ENCODE assay signal across 1 cellular context in the genomic region with DNA sequence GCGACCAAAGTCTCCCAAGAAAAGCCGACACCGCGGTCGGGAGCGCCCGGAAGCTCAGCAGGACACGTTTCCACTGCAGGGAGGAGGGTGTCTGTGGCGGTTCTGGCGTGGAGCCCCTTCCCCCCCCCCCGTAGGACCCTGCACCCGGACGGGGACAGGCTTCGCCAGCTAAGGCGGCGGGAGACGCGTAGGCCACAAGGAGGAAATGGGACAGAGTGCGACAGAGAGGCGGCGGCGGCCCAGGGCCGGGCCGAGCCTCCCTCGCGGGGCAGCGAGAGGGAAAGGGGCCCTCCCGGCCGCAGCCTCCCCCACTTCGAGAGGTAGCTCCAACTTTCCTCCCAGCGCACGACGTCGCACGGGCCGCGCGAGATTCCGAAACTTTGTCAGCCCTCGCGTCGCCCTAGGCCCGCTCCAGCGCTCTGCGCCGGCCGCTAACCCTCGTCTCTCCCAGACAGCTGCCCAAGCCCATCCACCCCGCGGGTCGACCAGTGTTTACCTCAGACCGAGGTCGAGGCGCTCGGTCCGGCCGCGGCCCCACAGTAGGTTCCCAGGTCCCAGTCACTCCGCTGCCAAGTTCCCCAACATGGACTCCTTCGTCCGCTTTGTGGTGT.
TF ChIP-seq lines count a peak whose summit lies in the region.

No MANE protein-coding gene starts in this region.

TF ChIP-seq in SK-N-SH, 30 proteins besides CTCF, POLR2A, EP300 and RAD21 (continued from another document):
- TF ChIP-seq, protein P1, sequence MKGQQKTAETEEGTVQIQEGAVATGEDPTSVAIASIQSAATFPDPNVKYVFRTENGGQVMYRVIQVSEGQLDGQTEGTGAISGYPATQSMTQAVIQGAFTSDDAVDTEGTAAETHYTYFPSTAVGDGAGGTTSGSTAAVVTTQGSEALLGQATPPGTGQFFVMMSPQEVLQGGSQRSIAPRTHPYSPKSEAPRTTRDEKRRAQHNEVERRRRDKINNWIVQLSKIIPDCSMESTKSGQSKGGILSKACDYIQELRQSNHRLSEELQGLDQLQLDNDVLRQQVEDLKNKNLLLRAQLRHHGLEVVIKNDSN (IDR thresholded peaks at IDR 0.05; ENCODE audit: borderline replicate concordance, low read depth): no peak; the same call in 1 of the 2 replicates
- TF ChIP-seq, protein P2, sequence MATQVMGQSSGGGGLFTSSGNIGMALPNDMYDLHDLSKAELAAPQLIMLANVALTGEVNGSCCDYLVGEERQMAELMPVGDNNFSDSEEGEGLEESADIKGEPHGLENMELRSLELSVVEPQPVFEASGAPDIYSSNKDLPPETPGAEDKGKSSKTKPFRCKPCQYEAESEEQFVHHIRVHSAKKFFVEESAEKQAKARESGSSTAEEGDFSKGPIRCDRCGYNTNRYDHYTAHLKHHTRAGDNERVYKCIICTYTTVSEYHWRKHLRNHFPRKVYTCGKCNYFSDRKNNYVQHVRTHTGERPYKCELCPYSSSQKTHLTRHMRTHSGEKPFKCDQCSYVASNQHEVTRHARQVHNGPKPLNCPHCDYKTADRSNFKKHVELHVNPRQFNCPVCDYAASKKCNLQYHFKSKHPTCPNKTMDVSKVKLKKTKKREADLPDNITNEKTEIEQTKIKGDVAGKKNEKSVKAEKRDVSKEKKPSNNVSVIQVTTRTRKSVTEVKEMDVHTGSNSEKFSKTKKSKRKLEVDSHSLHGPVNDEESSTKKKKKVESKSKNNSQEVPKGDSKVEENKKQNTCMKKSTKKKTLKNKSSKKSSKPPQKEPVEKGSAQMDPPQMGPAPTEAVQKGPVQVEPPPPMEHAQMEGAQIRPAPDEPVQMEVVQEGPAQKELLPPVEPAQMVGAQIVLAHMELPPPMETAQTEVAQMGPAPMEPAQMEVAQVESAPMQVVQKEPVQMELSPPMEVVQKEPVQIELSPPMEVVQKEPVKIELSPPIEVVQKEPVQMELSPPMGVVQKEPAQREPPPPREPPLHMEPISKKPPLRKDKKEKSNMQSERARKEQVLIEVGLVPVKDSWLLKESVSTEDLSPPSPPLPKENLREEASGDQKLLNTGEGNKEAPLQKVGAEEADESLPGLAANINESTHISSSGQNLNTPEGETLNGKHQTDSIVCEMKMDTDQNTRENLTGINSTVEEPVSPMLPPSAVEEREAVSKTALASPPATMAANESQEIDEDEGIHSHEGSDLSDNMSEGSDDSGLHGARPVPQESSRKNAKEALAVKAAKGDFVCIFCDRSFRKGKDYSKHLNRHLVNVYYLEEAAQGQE (IDR thresholded peaks at IDR 0.05; ENCODE audit: low read depth, low read length): no peak
- TF ChIP-seq, protein P3, sequence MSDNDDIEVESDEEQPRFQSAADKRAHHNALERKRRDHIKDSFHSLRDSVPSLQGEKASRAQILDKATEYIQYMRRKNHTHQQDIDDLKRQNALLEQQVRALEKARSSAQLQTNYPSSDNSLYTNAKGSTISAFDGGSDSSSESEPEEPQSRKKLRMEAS (IDR thresholded peaks at IDR 0.05; ENCODE audit: low read depth): no peak; the same call in 1 of the 2 replicates
- TF ChIP-seq MXI1 (IDR thresholded peaks at IDR 0.05; ENCODE audit: low read depth, low read length) (peak; percentile 25; the same call in 1 of the 2 replicates), FOXM1 (IDR thresholded peaks at IDR 0.05; ENCODE audit: low read depth) (no peak)
- TF ChIP-seq, protein P4, sequence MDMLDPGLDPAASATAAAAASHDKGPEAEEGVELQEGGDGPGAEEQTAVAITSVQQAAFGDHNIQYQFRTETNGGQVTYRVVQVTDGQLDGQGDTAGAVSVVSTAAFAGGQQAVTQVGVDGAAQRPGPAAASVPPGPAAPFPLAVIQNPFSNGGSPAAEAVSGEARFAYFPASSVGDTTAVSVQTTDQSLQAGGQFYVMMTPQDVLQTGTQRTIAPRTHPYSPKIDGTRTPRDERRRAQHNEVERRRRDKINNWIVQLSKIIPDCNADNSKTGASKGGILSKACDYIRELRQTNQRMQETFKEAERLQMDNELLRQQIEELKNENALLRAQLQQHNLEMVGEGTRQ (IDR thresholded peaks at IDR 0.05; ENCODE audit: borderline replicate concordance, low read depth, low read length): no peak
